In the genomic region with DNA sequence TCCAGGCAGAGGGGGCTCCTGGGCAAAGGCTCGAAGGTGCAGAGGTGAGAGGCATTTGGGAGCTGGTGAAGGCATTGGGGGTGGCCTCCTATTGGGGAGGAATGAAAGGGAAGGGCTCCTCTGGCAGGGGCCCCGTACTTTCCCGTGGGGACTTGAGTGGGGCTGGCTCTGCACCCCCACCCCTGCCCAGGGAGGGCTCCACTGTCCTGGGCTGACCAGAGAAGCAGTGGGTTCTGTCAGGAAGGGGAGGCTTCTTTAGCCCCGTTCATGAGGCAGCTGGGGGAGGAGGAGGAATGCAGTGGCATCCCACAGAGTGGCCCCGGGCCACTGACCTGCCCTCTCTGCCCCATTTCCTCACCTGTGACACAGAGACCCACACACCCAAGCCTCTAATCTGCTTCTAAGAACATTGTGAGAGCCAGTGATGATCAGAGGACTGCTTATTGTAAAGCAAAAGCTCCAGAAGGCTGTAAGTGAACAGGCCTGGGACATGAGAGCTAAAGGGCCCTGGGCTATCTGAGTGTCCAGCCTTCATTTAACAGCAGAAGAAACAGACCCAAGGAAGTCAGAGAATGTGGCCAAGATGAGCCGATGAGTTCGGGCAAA, we compare ENCODE assay signal across 32 cellular contexts. TPM values are rescaled to one million over a fixed set of nuclear protein-coding genes. Genes with fewer than 3 reads are reported as not detected.
"Had no signal": no experiment of that assay in that cellular context is flagged by ENCODE, and none has a peak within 500 bp of the region (broad histone marks: within the 10 kb centered on the region; RNA-seq: fewer than 3 reads in every experiment).

No MANE protein-coding gene starts in this region.

- DNase-seq: activated CD4-positive, alpha-beta T cell treated with anti-CD3 and anti-CD28 coated beads for 48 hours; activated CD4-positive, alpha-beta T cell treated with anti-CD3 and anti-CD28 coated beads, Interleukin-2, amount 50 U/mL, for 48 hours; activated effector memory CD4-positive, alpha-beta T cell treated with anti-CD3 and anti-CD28 coated beads, Interleukin-2, amount 50 U/mL, for 16 hours; activated naive CD4-positive, alpha-beta T cell treated with anti-CD3 and anti-CD28 coated beads, Interleukin-2, amount 10 ng/mL, durations not matched to agents 7 days and 5 days; activated naive CD8-positive, alpha-beta T cell treated with anti-CD3 and anti-CD28 coated beads, Interleukin-2, amount 10 ng/mL, durations not matched to agents 7 days and 5 days; dorsolateral prefrontal cortex; effector memory CD8-positive, alpha-beta T cell; erythroblast; hippocampal formation; immature natural killer cell; midbrain; ovary; stimulated activated CD4-positive, alpha-beta T cell treated with anti-CD3 and anti-CD28 coated beads, Interleukin-4, amount 100 ng/mL, for 24 hours; stimulated activated naive CD8-positive, alpha-beta T cell treated with anti-CD3 and anti-CD28 coated beads, Interleukin-15, amount 100 ng/mL, for 72 hours; T-helper 17 cell; T1000; tibial artery; WERI-Rb-1 had no signal

- H3K36me3 ChIP-seq: ascending aorta, cardiac muscle cell, gastroesophageal sphincter, neutrophil, ovary, prostate gland, tibial artery, WERI-Rb-1 had no signal

- ATAC-seq: activated CD4-positive, CD25-positive, alpha-beta regulatory T cell treated with anti-CD3 and anti-CD28 coated beads, Interleukin-2, amount 50 U/mL, for 24 hours; effector memory CD8-positive, alpha-beta T cell; gastroesophageal sphincter; naive thymus-derived CD8-positive, alpha-beta T cell; sciatic nerve; stimulated activated memory B cell treated with anti-CD40 and anti-IgM and Interleukin-4, amounts not matched to agents 10 μg/mL and 1 μg/mL and 100 μg/mL, for 72 hours; stimulated activated naive CD8-positive, alpha-beta T cell treated with anti-CD3 and anti-CD28 coated beads, Interleukin-15, amount 100 ng/mL, for 72 hours; T-helper 17 cell had no signal

- H3K4me3 ChIP-seq: ascending aorta, cardiac muscle cell, coronary artery, dorsolateral prefrontal cortex, gastroesophageal sphincter, ovary, prostate gland, skin epidermis, tibial artery had no signal

- H3K27ac ChIP-seq: ascending aorta, cardiac muscle cell, gastroesophageal sphincter, neutrophil, ovary, prostate gland, skin epidermis, tibial artery had no signal

- H3K4me1 ChIP-seq: ascending aorta, gastroesophageal sphincter, prostate gland, tibial artery had no signal

- H3K9me3 ChIP-seq: neutrophil, ovary, prostate gland had no signal

- H3K27me3 ChIP-seq: ascending aorta, cardiac muscle cell, dorsolateral prefrontal cortex, neutrophil, ovary, tibial artery had no signal

RNA-seq across cellular contexts. Expression of a gene that starts 43.1 kb away (rescaled TPM):
- total RNA-seq: cerebellum, fibroblast of lung, fibroblast of villous mesenchyme had no signal
- polyA plus RNA-seq: naive thymus-derived CD8-positive, alpha-beta T cell had no signal
